In genomic region chr4:10090467-10091250, GRCh38 we compare ENCODE assay signal across 14 cellular contexts. TPM values are rescaled to one million over a fixed set of nuclear protein-coding genes. Genes with fewer than 3 reads are reported as not detected.
A peak's percentile ranks its signal among the peaks of the same experiment; 100 is the strongest.
DNase-seq lines count a peak whose midpoint lies in the region; ATAC-seq and TF ChIP-seq lines count a peak whose summit lies in the region.
"Had no signal": no experiment of that assay in that cellular context is flagged by ENCODE, and none has a peak within 500 bp of the region (broad histone marks: within the 10 kb centered on the region; RNA-seq: fewer than 3 reads in every experiment).

No MANE protein-coding gene starts in this region.

- no peaks in the 10 kb centered on the region for H3K27me3 ChIP-seq in BLaER1 treated with 17β-estradiol and CSF1 and Interleukin-3, amounts not matched to agents 10 nM and 100 nM
- H3K27me3 ChIP-seq in HUES6 (ENCODE audit: control insufficient read depth, insufficient read depth, low read length) (no peaks in the 10 kb centered on the region), endodermal cell (ENCODE audit: control insufficient read depth, insufficient read depth, low read length, poor library complexity, severe bottlenecking) (no peaks in the 10 kb centered on the region), neutrophil (no peaks in the 10 kb centered on the region)

- peaks cover 53 to 71% (median 64%) of the 10 kb centered on the region in 10 experiments for H3K4me1 ChIP-seq in BLaER1 treated with 17β-estradiol and CSF1 and Interleukin-3, amounts not matched to agents 10 nM and 100 nM
- peaks cover 16% of the 10 kb centered on the region; the same call in 1 of the 2 replicates for H3K4me1 ChIP-seq in HUES6 (ENCODE audit: control insufficient read depth, insufficient read depth, low read length)
- H3K4me1 ChIP-seq in endodermal cell (ENCODE audit: control insufficient read depth, insufficient read depth, low read length) = no peaks in the 10 kb centered on the region
- H3K4me1 ChIP-seq in neutrophil (ENCODE audit: control insufficient read depth in 1 of 2, insufficient read depth in 1 of 2, low read depth in 1 of 2, low read length in 1 of 2) = peaks cover 6% of the 10 kb centered on the region in 2 experiments

- TF ChIP-seq CTCF in endodermal cell (conservative IDR thresholded peaks at IDR 0.05) (no peak), neutrophil (IDR thresholded peaks at IDR 0.05) (no peak)

- no peak overlapping the region; a peak in 1 of 20 replicates for H3K4me3 ChIP-seq in BLaER1 treated with 17β-estradiol and CSF1 and Interleukin-3, amounts not matched to agents 10 nM and 100 nM
- H3K4me3 ChIP-seq in HUES6 (ENCODE audit: low read depth, low read length) (no peak overlapping the region), endodermal cell (ENCODE audit: low read length) (no peak overlapping the region), neutrophil (ENCODE audit: low read depth in 1 of 2, low read length in 1 of 2) (no peak overlapping the region)
- H3K4me3 ChIP-seq: PC-9 had no signal

- H3K9me3 ChIP-seq in BLaER1 treated with 17β-estradiol and CSF1 and Interleukin-3, amounts not matched to agents 10 nM and 100 nM (replicated peaks in 1 of 11) = no peaks in the 10 kb centered on the region
- H3K9me3 ChIP-seq in HUES6 (ENCODE audit: control insufficient read depth, insufficient read depth, low read depth, low read length) = no peaks in the 10 kb centered on the region
- no peaks in the 10 kb centered on the region for H3K9me3 ChIP-seq in endodermal cell (ENCODE audit: control insufficient read depth, low read length)
- no peaks in the 10 kb centered on the region for H3K9me3 ChIP-seq in neutrophil

- peak overlapping the region in 7 of 11 experiments; percentile 10 to 85 (median 75); a peak in 12 of 22 replicates for H3K9ac ChIP-seq in BLaER1 treated with 17β-estradiol and CSF1 and Interleukin-3, amounts not matched to agents 10 nM and 100 nM
- H3K9ac ChIP-seq in HUES6 (ENCODE audit: low read length) (no peak overlapping the region), endodermal cell (ENCODE audit: extremely low read depth, low read length, poor library complexity, severe bottlenecking) (no peak overlapping the region)

- peaks cover 12% of the 10 kb centered on the region for H3K4me1 Mint-ChIP-seq in endodermal cell

- peak overlapping the region in 10 of 11 experiments; percentile 82 to 98 (median 96); a peak in 19 of 22 replicates for H3K4me2 ChIP-seq in BLaER1 treated with 17β-estradiol and CSF1 and Interleukin-3, amounts not matched to agents 10 nM and 100 nM
- H3K4me2 ChIP-seq: PC-9 had no signal

- H3K9me3 Mint-ChIP-seq in endodermal cell = no peaks in the 10 kb centered on the region
- H3K9me3 Mint-ChIP-seq: dendritic cell treated with granulocyte-macrophage colony-stimulating factor and Interleukin-4, amounts not matched to agents 40 ng/mL and 50 ng/mL, for 4 days; IgD-negative memory B cell; memory B cell had no signal

- no peak for ATAC-seq in GM18511 (IDR thresholded peaks at IDR 0.05; ENCODE audit: unreplicated experiment)
- ATAC-seq in HG02610 (IDR thresholded peaks at IDR 0.05; ENCODE audit: unreplicated experiment) = no peak

- DNase-seq in endodermal cell (no peak), NCI-H2107 treated with DMSO at 0.1 percent for 48 hours (lab: John Stamatoyannopoulos, UW; ENCODE audit: unreplicated experiment) (no peak), retina (no peak)
- DNase-seq: activated CD4-positive, alpha-beta T cell treated with anti-CD3 and anti-CD28 coated beads, Interleukin-2, amount 50 U/mL, for 1 hour; NCI-H1105; PC-9 had no signal

- H3K27ac ChIP-seq in BLaER1 treated with 17β-estradiol and CSF1 and Interleukin-3, amounts not matched to agents 10 nM and 100 nM = peak overlapping the region in 9 of 11 experiments; percentile 11 to 97 (median 91); a peak in 15 of 22 replicates
- 0 out of 2 replicates have a peak overlapping the region, but pooled peaks have one; percentile 10 for H3K27ac ChIP-seq in HUES6 (ENCODE audit: low read depth, low read length)
- H3K27ac ChIP-seq in endodermal cell (ENCODE audit: low read depth, low read length) = no peak overlapping the region
- peak overlapping the region; percentile 6 for H3K27ac ChIP-seq in neutrophil
- H3K27ac ChIP-seq: PC-9 had no signal

- H3K4me3 Mint-ChIP-seq in endodermal cell = no peak overlapping the region
- H3K4me3 Mint-ChIP-seq: dendritic cell treated with granulocyte-macrophage colony-stimulating factor and Interleukin-4, amounts not matched to agents 40 ng/mL and 50 ng/mL, for 4 days; IgD-negative memory B cell; memory B cell had no signal

- peaks cover 44 to 100% (median 100%) of the 10 kb centered on the region in 11 experiments for H4K20me1 ChIP-seq in BLaER1 treated with 17β-estradiol and CSF1 and Interleukin-3, amounts not matched to agents 10 nM and 100 nM

- peaks cover 71 to 100% (median 92%) of the 10 kb centered on the region in 11 experiments for H3K36me3 ChIP-seq in BLaER1 treated with 17β-estradiol and CSF1 and Interleukin-3, amounts not matched to agents 10 nM and 100 nM
- H3K36me3 ChIP-seq in HUES6 (ENCODE audit: control insufficient read depth, insufficient read depth, low read length) = peaks cover 99% of the 10 kb centered on the region
- H3K36me3 ChIP-seq in endodermal cell (ENCODE audit: control insufficient read depth, insufficient read depth, low read length) = peaks cover 100% of the 10 kb centered on the region
- peaks cover 100% of the 10 kb centered on the region for H3K36me3 ChIP-seq in neutrophil

- H3K36me3 Mint-ChIP-seq in endodermal cell (ENCODE audit: low read depth) = peaks cover 88% of the 10 kb centered on the region
- H3K36me3 Mint-ChIP-seq: IgD-negative memory B cell had no signal

- WGBS in endodermal cell (ENCODE audit: insufficient coverage in 1 of 2, insufficient read length in 1 of 2), 2 experiments = 93 to 96% methylated on average over 15 to 21 of the region's 21 CpGs

- H3K27ac Mint-ChIP-seq in endodermal cell = peak overlapping the region; percentile 68
- H3K27ac Mint-ChIP-seq: memory B cell had no signal

- no peaks in the 10 kb centered on the region for H3K27me3 Mint-ChIP-seq in endodermal cell (ENCODE audit: insufficient read depth)
- H3K27me3 Mint-ChIP-seq: dendritic cell treated with granulocyte-macrophage colony-stimulating factor and Interleukin-4, amounts not matched to agents 40 ng/mL and 50 ng/mL, for 4 days; IgD-negative memory B cell; memory B cell had no signal

RNA-seq across cellular contexts. Expression of gene WDR1, which starts 25.9 kb away (rescaled TPM):
- total RNA-seq in endodermal cell = 100 to 1,000 TPM; 222 to 345 TPM
- 127 TPM for polyA plus RNA-seq in endodermal cell (2013, experiment 1 of 2)
- 106 TPM for polyA plus RNA-seq in endodermal cell (2013, experiment 2 of 2)

Comparison
In these comparisons a context has a peak if more than half of its experiments do, and no peak if none do; other contexts are left out.
1. H3K9ac ChIP-seq: peak in BLaER1 treated with 17β-estradiol and CSF1 and Interleukin-3, amounts not matched to agents 10 nM and 100 nM (7 of 11); none in HUES6 (single experiment) and endodermal cell (single experiment).